21 cellular contexts compared by ENCODE assay signal in the genomic region with DNA sequence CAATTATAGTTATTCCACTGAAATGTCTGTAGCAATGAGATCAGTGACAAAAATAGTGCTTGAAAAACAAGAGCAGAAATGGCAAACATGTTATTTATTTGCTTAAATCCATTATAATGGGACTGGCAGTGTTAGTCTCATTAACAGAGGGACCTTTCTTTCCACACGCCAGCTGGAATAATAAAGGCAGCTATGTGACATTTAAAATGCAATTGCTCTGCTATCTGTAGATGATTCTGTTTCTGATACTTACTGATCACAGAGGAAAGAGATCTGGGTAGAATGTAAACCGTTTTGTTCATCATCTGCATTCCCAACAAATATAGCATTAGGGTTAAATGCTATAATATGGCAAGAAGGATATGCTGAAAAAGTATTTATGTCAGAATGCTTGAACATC.
DNase-seq lines count a peak whose midpoint lies in the region; ATAC-seq and FAIRE-seq lines count a peak whose summit lies in the region.
"Had no signal": no experiment of that assay in that cellular context is flagged by ENCODE, and none has a peak within 500 bp of the region (broad histone marks: within the 10 kb centered on the region; RNA-seq: fewer than 3 reads in every experiment).

No MANE protein-coding gene starts in this region.

- DNase-seq in DMS114 treated with DMSO at 0.1 percent for 48 hours (lab: John Stamatoyannopoulos, UW; ENCODE audit: unreplicated experiment) (peak; percentile 64), NCI-H2029 treated with DMSO at 0.1 percent for 48 hours (lab: John Stamatoyannopoulos, UW) (peak; percentile 42), neuronal stem cell (ENCODE audit: low spot score) (no peak), mesenchymal stem cell (no peak), frontal cortex (ENCODE audit: low spot score in 2 of 2) (no peak)
- DNase-seq in activated CD4-positive, alpha-beta T cell treated with anti-CD3 and anti-CD28 coated beads, Interleukin-2, amount 10 ng/mL, durations not matched to agents 7 days and 5 days, result no peak
- DNase-seq: activated CD4-positive, alpha-beta T cell treated with anti-CD3 and anti-CD28 coated beads for 48 hours; activated CD8-positive, alpha-beta memory T cell treated with anti-CD3 and anti-CD28 coated beads, Interleukin-2, amount 10 ng/mL, durations not matched to agents 7 days and 5 days; brain microvascular endothelial cell; colonic mucosa; DMS 273 treated with DMSO at 0.1 percent for 48 hours; heart right ventricle; left ventricle myocardium superior; NCI-H524 had no signal

- POLR2A ChIA-PET in activated CD4-positive, alpha-beta T cell treated with anti-CD3 and anti-CD28 coated beads, Interleukin-2, amount 10 ng/mL, durations not matched to agents 7 days and 5 days (lab: Charles Lee), result no interaction called here

- H3K4me1 ChIP-seq in neuronal stem cell (ENCODE audit: control insufficient read depth in 2 of 2, insufficient read depth in 1 of 2, low read depth in 1 of 2, low read length in 2 of 2) (peaks cover 6 to 10% of the 10 kb centered on the region in 2 donors), mesenchymal stem cell (ENCODE audit: control insufficient read depth, insufficient read depth, low read depth, low read length) (no peaks in the 10 kb centered on the region)
- H3K4me1 ChIP-seq: colonic mucosa, heart right ventricle had no signal

- H3K9ac ChIP-seq in neuronal stem cell (ENCODE audit: low read depth, low read length, poor library complexity) (no peak overlapping the region), mesenchymal stem cell (ENCODE audit: low read length) (no peak overlapping the region)

- H2BK5ac ChIP-seq in neuronal stem cell (ENCODE audit: low read length), result no peak overlapping the region
- H2BK5ac ChIP-seq in mesenchymal stem cell (ENCODE audit: low read depth, low read length, poor library complexity, severe bottlenecking), result no peak overlapping the region

- no peak for FAIRE-seq in frontal cortex (lab: Jason Lieb, UNC)
- FAIRE-seq: endometrium had no signal

- H3K18ac ChIP-seq in neuronal stem cell (ENCODE audit: low read length) (no peak overlapping the region), mesenchymal stem cell (ENCODE audit: low read depth in 1 of 2, low read length in 2 of 2) (no peak overlapping the region)

- no peak overlapping the region for H3K4me2 ChIP-seq in neuronal stem cell (ENCODE audit: insufficient read depth, low read length, poor library complexity, severe bottlenecking)
- no peak overlapping the region for H3K4me2 ChIP-seq in mesenchymal stem cell (ENCODE audit: low read length, poor library complexity, severe bottlenecking)

- CTCF ChIA-PET in activated CD4-positive, alpha-beta T cell treated with anti-CD3 and anti-CD28 coated beads, Interleukin-2, amount 10 ng/mL, durations not matched to agents 7 days and 5 days (lab: Charles Lee), result no interaction called here

- H3K36me3 ChIP-seq in neuronal stem cell (replicated peaks in 1 of 2; ENCODE audit: control insufficient read depth in 2 of 2, insufficient read depth in 2 of 2, low read length in 2 of 2) (no peaks in the 10 kb centered on the region), mesenchymal stem cell (ENCODE audit: control insufficient read depth in 1 of 2, insufficient read depth in 2 of 2, low read depth in 1 of 2, low read length in 2 of 2) (no peaks in the 10 kb centered on the region)
- H3K36me3 ChIP-seq: brain microvascular endothelial cell, colonic mucosa, heart right ventricle had no signal

- ATAC-seq in HG03196 (IDR thresholded peaks at IDR 0.05; ENCODE audit: unreplicated experiment), result no peak
- ATAC-seq: activated CD8-positive, alpha-beta memory T cell treated with anti-CD3 and anti-CD28 coated beads, Interleukin-2, amount 10 ng/mL, durations not matched to agents 7 days and 5 days; activated T-helper 17 cell treated with anti-CD3 and anti-CD28 coated beads, Interleukin-2, amount 50 U/mL, for 72 hours; heart right ventricle; left ventricle myocardium superior had no signal

- H3K27ac ChIP-seq in angular gyrus (ENCODE audit: low read depth, low read length) (peak overlapping the region; percentile 96), neuronal stem cell (replicated peaks; ENCODE audit: low read length) (peak overlapping the region; percentile 38), mesenchymal stem cell (ENCODE audit: low read length, poor library complexity, severe bottlenecking) (no peak overlapping the region)
- H3K27ac ChIP-seq: brain microvascular endothelial cell, C4-2B, colonic mucosa, heart right ventricle had no signal

- WGBS in neuronal stem cell (ENCODE audit: extremely low coverage in 2 of 2, insufficient read length in 2 of 2, insufficient replicate concordance in 1 of 2), 2 donors, result no CpG with 5 or more reads among the region's 2 CpGs
- WGBS in mesenchymal stem cell, result 92% methylated on average over 2 of the region's 2 CpGs

- H2BK15ac ChIP-seq in neuronal stem cell (ENCODE audit: low read length) (no peak overlapping the region), mesenchymal stem cell (ENCODE audit: low read depth, poor library complexity, severe bottlenecking) (no peak overlapping the region)

- H3K9me3 ChIP-seq in neuronal stem cell (replicated peaks in 1 of 2; ENCODE audit: control insufficient read depth in 2 of 2, insufficient read depth in 1 of 2, low read depth in 1 of 2, low read length in 2 of 2), result no peaks in the 10 kb centered on the region
- H3K9me3 ChIP-seq in mesenchymal stem cell (ENCODE audit: control insufficient read depth, low read length), result no peaks in the 10 kb centered on the region
- H3K9me3 ChIP-seq: colonic mucosa, heart right ventricle had no signal

- no peak overlapping the region for H2AK5ac ChIP-seq in neuronal stem cell (ENCODE audit: low read depth, low read length)
- no peak overlapping the region for H2AK5ac ChIP-seq in mesenchymal stem cell (ENCODE audit: low read length, severe bottlenecking)

- no peak overlapping the region for H4K91ac ChIP-seq in neuronal stem cell (ENCODE audit: low read depth, low read length, poor library complexity)
- H4K91ac ChIP-seq in mesenchymal stem cell (ENCODE audit: low read length), result no peak overlapping the region

- H3K9me3 Mint-ChIP-seq in activated CD4-positive, alpha-beta T cell treated with anti-CD3 and anti-CD28 coated beads, Interleukin-2, amount 10 ng/mL, durations not matched to agents 7 days and 5 days, result peaks cover 3% of the 10 kb centered on the region
- H3K9me3 Mint-ChIP-seq: IgD-negative memory B cell; T-helper 1 cell treated with Interleukin-12 subunit alpha and Interleukin-12 subunit beta and Interleukin-4 antibody, amounts not matched to agents 30 μg/mL and 1 μg/mL, for 36 hours had no signal

- H3K4me3 ChIP-seq in neuronal stem cell (ENCODE audit: low read length in 2 of 2) (no peak overlapping the region), mesenchymal stem cell (ENCODE audit: insufficient read depth in 1 of 2, low read depth in 1 of 2, low read length in 2 of 2) (no peak overlapping the region)
- H3K4me3 ChIP-seq: colonic mucosa, heart right ventricle had no signal

- H4K8ac ChIP-seq in neuronal stem cell (ENCODE audit: low read depth, low read length) (no peak overlapping the region), mesenchymal stem cell (ENCODE audit: low read length) (no peak overlapping the region)

- H2BK120ac ChIP-seq in neuronal stem cell (ENCODE audit: low read depth, low read length) (no peak overlapping the region), mesenchymal stem cell (ENCODE audit: low read depth, low read length) (no peak overlapping the region)

- H3K4ac ChIP-seq in neuronal stem cell (ENCODE audit: low read length) (no peak overlapping the region), mesenchymal stem cell (ENCODE audit: low read depth in 1 of 2, low read length in 2 of 2) (no peak overlapping the region)

- H3K23ac ChIP-seq in neuronal stem cell (ENCODE audit: low read depth, low read length, poor library complexity), result no peak overlapping the region
- no peak overlapping the region for H3K23ac ChIP-seq in mesenchymal stem cell (ENCODE audit: low read length in 2 of 2)

- no peak overlapping the region for H3K27ac Mint-ChIP-seq in activated CD4-positive, alpha-beta T cell treated with anti-CD3 and anti-CD28 coated beads, Interleukin-2, amount 10 ng/mL, durations not matched to agents 7 days and 5 days
- H3K27ac Mint-ChIP-seq: activated CD8-positive, alpha-beta memory T cell treated with anti-CD3 and anti-CD28 coated beads, Interleukin-2, amount 10 ng/mL, durations not matched to agents 7 days and 5 days; activated T-helper 17 cell treated with anti-CD3 and anti-CD28 coated beads, Interleukin-2, amount 50 U/mL, for 72 hours; IgD-negative memory B cell; T-helper 1 cell treated with Interleukin-12 subunit alpha and Interleukin-12 subunit beta and Interleukin-4 antibody, amounts not matched to agents 30 μg/mL and 1 μg/mL, for 36 hours had no signal

- H3K27me3 ChIP-seq in neuronal stem cell (ENCODE audit: control insufficient read depth in 3 of 3, insufficient read depth in 3 of 3, low read depth in 1 of 3, low read length in 3 of 3) (no peaks in the 10 kb centered on the region), mesenchymal stem cell (ENCODE audit: control insufficient read depth in 1 of 2, insufficient read depth in 1 of 2, low read length in 2 of 2) (no peaks in the 10 kb centered on the region)
- H3K27me3 ChIP-seq: brain microvascular endothelial cell, colonic mucosa, heart right ventricle had no signal

- H2BK12ac ChIP-seq in neuronal stem cell (ENCODE audit: low read length), result no peak overlapping the region
- no peak overlapping the region for H2BK12ac ChIP-seq in mesenchymal stem cell (ENCODE audit: low read length in 2 of 2)

- no peak overlapping the region for H3K4me3 Mint-ChIP-seq in activated CD4-positive, alpha-beta T cell treated with anti-CD3 and anti-CD28 coated beads, Interleukin-2, amount 10 ng/mL, durations not matched to agents 7 days and 5 days
- H3K4me3 Mint-ChIP-seq: activated CD8-positive, alpha-beta memory T cell treated with anti-CD3 and anti-CD28 coated beads, Interleukin-2, amount 10 ng/mL, durations not matched to agents 7 days and 5 days; activated T-helper 17 cell treated with anti-CD3 and anti-CD28 coated beads, Interleukin-2, amount 50 U/mL, for 72 hours; IgD-negative memory B cell; T-helper 1 cell treated with Interleukin-12 subunit alpha and Interleukin-12 subunit beta and Interleukin-4 antibody, amounts not matched to agents 30 μg/mL and 1 μg/mL, for 36 hours had no signal

- H3K4me1 Mint-ChIP-seq in activated CD4-positive, alpha-beta T cell treated with anti-CD3 and anti-CD28 coated beads, Interleukin-2, amount 10 ng/mL, durations not matched to agents 7 days and 5 days, result no peaks in the 10 kb centered on the region
- H3K4me1 Mint-ChIP-seq: activated CD8-positive, alpha-beta memory T cell treated with anti-CD3 and anti-CD28 coated beads, Interleukin-2, amount 10 ng/mL, durations not matched to agents 7 days and 5 days; activated T-helper 17 cell treated with anti-CD3 and anti-CD28 coated beads, Interleukin-2, amount 50 U/mL, for 72 hours; IgD-negative memory B cell had no signal

- H3K14ac ChIP-seq in neuronal stem cell (ENCODE audit: low read length) (no peak overlapping the region), mesenchymal stem cell (ENCODE audit: low read length in 2 of 2) (no peak overlapping the region)

- H3K79me1 ChIP-seq in neuronal stem cell (ENCODE audit: low read depth, low read length) (no peaks in the 10 kb centered on the region), mesenchymal stem cell (replicated peaks; ENCODE audit: low read length, poor library complexity, severe bottlenecking) (no peaks in the 10 kb centered on the region)

- H3K27me3 Mint-ChIP-seq in activated CD4-positive, alpha-beta T cell treated with anti-CD3 and anti-CD28 coated beads, Interleukin-2, amount 10 ng/mL, durations not matched to agents 7 days and 5 days, result no peaks in the 10 kb centered on the region
- H3K27me3 Mint-ChIP-seq: activated CD8-positive, alpha-beta memory T cell treated with anti-CD3 and anti-CD28 coated beads, Interleukin-2, amount 10 ng/mL, durations not matched to agents 7 days and 5 days; activated T-helper 17 cell treated with anti-CD3 and anti-CD28 coated beads, Interleukin-2, amount 50 U/mL, for 72 hours had no signal

- H3K36me3 Mint-ChIP-seq in activated CD4-positive, alpha-beta T cell treated with anti-CD3 and anti-CD28 coated beads, Interleukin-2, amount 10 ng/mL, durations not matched to agents 7 days and 5 days (ENCODE audit: low read depth), result no peaks in the 10 kb centered on the region
- H3K36me3 Mint-ChIP-seq: activated CD8-positive, alpha-beta memory T cell treated with anti-CD3 and anti-CD28 coated beads, Interleukin-2, amount 10 ng/mL, durations not matched to agents 7 days and 5 days; IgD-negative memory B cell had no signal

- no peak overlapping the region for H2AFZ ChIP-seq in neuronal stem cell (ENCODE audit: low read length)
- H2AFZ ChIP-seq in mesenchymal stem cell (ENCODE audit: low read depth, low read length), result no peak overlapping the region

Comparison
In these comparisons a context has a peak if more than half of its experiments do, and no peak if none do; other contexts are left out.
1. DNase-seq: peak in DMS114 treated with DMSO at 0.1 percent for 48 hours (single experiment) and NCI-H2029 treated with DMSO at 0.1 percent for 48 hours (single experiment); none in neuronal stem cell (single experiment), mesenchymal stem cell (single experiment), frontal cortex (0 of 2) and activated CD4-positive, alpha-beta T cell treated with anti-CD3 and anti-CD28 coated beads, Interleukin-2, amount 10 ng/mL, durations not matched to agents 7 days and 5 days (single experiment).